Comparison of ENCODE assay signal across 10 cellular contexts in the genomic region with DNA sequence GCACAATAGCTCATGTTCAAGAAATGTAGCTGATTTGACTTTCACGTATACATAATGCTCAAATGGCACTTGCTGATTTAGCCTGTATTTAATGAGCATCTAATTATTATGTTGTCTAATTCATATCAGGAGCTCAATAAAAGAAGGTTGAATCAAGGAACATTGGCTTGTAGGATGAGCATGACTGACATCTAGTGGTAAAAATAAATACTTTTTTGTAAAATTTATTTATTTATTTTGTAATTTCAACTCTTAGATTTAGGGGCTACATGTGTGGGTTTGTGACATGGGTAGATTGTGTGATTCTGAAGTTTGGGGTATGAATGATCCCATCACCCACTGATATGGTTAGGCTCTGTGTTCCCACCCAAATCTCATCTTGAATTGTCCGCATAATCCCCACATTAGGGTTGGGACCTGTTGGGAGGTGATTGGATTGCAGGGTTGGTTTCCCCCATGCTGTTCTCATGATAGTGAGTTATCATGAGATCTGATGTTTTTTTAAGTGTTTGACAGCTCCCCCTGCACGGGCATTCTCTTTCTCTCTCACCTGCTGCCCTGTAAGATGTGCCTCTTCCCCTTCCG. TPM values are rescaled to one million over a fixed set of nuclear protein-coding genes. Genes with fewer than 3 reads are reported as not detected.
A peak's percentile ranks its signal among the peaks of the same experiment; 100 is the strongest.
DNase-seq lines count a peak whose midpoint lies in the region; ATAC-seq and TF ChIP-seq lines count a peak whose summit lies in the region.
"Had no signal": no experiment of that assay in that cellular context is flagged by ENCODE, and none has a peak within 500 bp of the region (broad histone marks: within the 10 kb centered on the region; RNA-seq: fewer than 3 reads in every experiment).

No MANE protein-coding gene starts in this region.

- H3K36me3 Mint-ChIP-seq in GM23338 (ENCODE audit: low read depth) (no peaks in the 10 kb centered on the region), glutamatergic neuron (ENCODE audit: unreplicated experiment) (no peaks in the 10 kb centered on the region)
- H3K36me3 Mint-ChIP-seq: activated CD4-positive, alpha-beta memory T cell treated with anti-CD3 and anti-CD28 coated beads for 36 hours had no signal

- 68% methylated on average over 4 of the region's 4 CpGs for WGBS in suprapubic skin

- no peaks in the 10 kb centered on the region for H3K27me3 Mint-ChIP-seq in GM23338 (ENCODE audit: insufficient read depth, low read depth, poor library complexity)
- no peaks in the 10 kb centered on the region for H3K27me3 Mint-ChIP-seq in glutamatergic neuron (ENCODE audit: unreplicated experiment)

- intact Hi-C loops in left ventricle myocardium superior (cut with micrococcal nuclease), result no loop called here

- H3K27ac ChIP-seq in GM23338 (ENCODE audit: low read depth) (no peak overlapping the region), suprapubic skin (no peak overlapping the region)
- H3K27ac ChIP-seq: vagina had no signal

- no peaks in the 10 kb centered on the region for H3K9me3 ChIP-seq in suprapubic skin
- H3K9me3 ChIP-seq: vagina had no signal

- no peaks in the 10 kb centered on the region for H3K79me2 ChIP-seq in GM23338 (replicated peaks; ENCODE audit: insufficient read depth)

- H3K4me3 Mint-ChIP-seq in GM23338 (no peak overlapping the region), glutamatergic neuron (ENCODE audit: unreplicated experiment) (no peak overlapping the region)
- H3K4me3 Mint-ChIP-seq: activated CD4-positive, alpha-beta memory T cell treated with anti-CD3 and anti-CD28 coated beads for 36 hours had no signal

- in situ Hi-C loops in SK-MEL-5 (cut with HindIII; ENCODE audit: low pct_unique_long_range_greater_than_20kb, low sequenced_read_pairs), result no loop called here

- H3K9me3 Mint-ChIP-seq in GM23338 (no peaks in the 10 kb centered on the region), glutamatergic neuron (ENCODE audit: unreplicated experiment) (no peaks in the 10 kb centered on the region)
- H3K9me3 Mint-ChIP-seq: activated CD4-positive, alpha-beta memory T cell treated with anti-CD3 and anti-CD28 coated beads for 36 hours had no signal

- no peak overlapping the region for H2AFZ ChIP-seq in GM23338

- no peak for TF ChIP-seq EP300 in suprapubic skin (IDR thresholded peaks at IDR 0.05)

- no peaks in the 10 kb centered on the region for H3K36me3 ChIP-seq in GM23338 (ENCODE audit: insufficient read depth)
- no peaks in the 10 kb centered on the region for H3K36me3 ChIP-seq in suprapubic skin
- H3K36me3 ChIP-seq: vagina had no signal

- no peak overlapping the region for H3K4me3 ChIP-seq in GM23338
- H3K4me3 ChIP-seq in suprapubic skin, result no peak overlapping the region
- H3K4me3 ChIP-seq: vagina had no signal

- TF ChIP-seq CTCF in GM23338 (conservative IDR thresholded peaks at IDR 0.05; ENCODE audit: low read depth in 2 of 2) (peak in 1 of 2 experiments; percentile 53; a peak in 2 of 4 replicates), glutamatergic neuron (IDR thresholded peaks at IDR 0.05; ENCODE audit: partially characterized antibody, unreplicated experiment) (peak; percentile 70), suprapubic skin (IDR thresholded peaks at IDR 0.05) (peak in 1 of 2 donors; percentile 16)

- H3K27me3 ChIP-seq in GM23338 (ENCODE audit: insufficient read depth) (no peaks in the 10 kb centered on the region), suprapubic skin (no peaks in the 10 kb centered on the region)
- H3K27me3 ChIP-seq: vagina had no signal

- no peaks in the 10 kb centered on the region for H4K20me1 ChIP-seq in GM23338 (replicated peaks; ENCODE audit: insufficient read depth)

- ATAC-seq in GM23338 (no peak), left ventricle myocardium superior (no peak), HG02970 (IDR thresholded peaks at IDR 0.05; ENCODE audit: low FRiP score, unreplicated experiment) (no peak)

- no peak for TF ChIP-seq POLR2A in suprapubic skin (IDR thresholded peaks at IDR 0.05)

- H3K4me2 ChIP-seq in GM23338, result no peak overlapping the region

- H3K9me2 ChIP-seq in GM23338 (ENCODE audit: insufficient read depth), result no peaks in the 10 kb centered on the region

- H3K27ac Mint-ChIP-seq in GM23338, result no peak overlapping the region
- H3K27ac Mint-ChIP-seq in glutamatergic neuron (ENCODE audit: unreplicated experiment), result no peak overlapping the region
- H3K27ac Mint-ChIP-seq: activated CD4-positive, alpha-beta memory T cell treated with anti-CD3 and anti-CD28 coated beads for 36 hours had no signal

- no peaks in the 10 kb centered on the region for H3F3A ChIP-seq in GM23338 (replicated peaks; ENCODE audit: low read depth)

- H3K4me1 ChIP-seq in GM23338 (ENCODE audit: insufficient read depth), result peaks cover 5% of the 10 kb centered on the region; the same call in 1 of the 2 replicates
- no peaks in the 10 kb centered on the region for H3K4me1 ChIP-seq in suprapubic skin
- H3K4me1 ChIP-seq: vagina had no signal

- DNase-seq in AG20443 (ENCODE audit: low spot score), result peak; percentile 11
- peak; percentile 36 for DNase-seq in GM23338 (ENCODE audit: low spot score)
- DNase-seq in SK-MEL-5 (ENCODE audit: low read depth, low spot score), result peak; percentile 35
- DNase-seq in glutamatergic neuron, result no peak
- no peak for DNase-seq in putamen (ENCODE audit: low spot score)
- DNase-seq in left ventricle myocardium superior, result no peak
- DNase-seq in suprapubic skin (ENCODE audit: low spot score in 2 of 2), result no peak
- DNase-seq: activated CD4-positive, alpha-beta memory T cell treated with anti-CD3 and anti-CD28 coated beads for 36 hours had no signal

- peaks cover 12% of the 10 kb centered on the region; the same call in 2 of the 3 replicates for H3K4me1 Mint-ChIP-seq in GM23338
- H3K4me1 Mint-ChIP-seq in glutamatergic neuron (ENCODE audit: low read depth, unreplicated experiment), result no peaks in the 10 kb centered on the region

TF ChIP-seq in GM23338, 12 proteins besides CTCF, POLR2A, EP300 and RAD21 (continues in another document):
- TF ChIP-seq POLR2AphosphoS5 (IDR thresholded peaks at IDR 0.05; ENCODE audit: low read depth), result no peak
- TF ChIP-seq EZH2phosphoT487 (IDR thresholded peaks at IDR 0.05; ENCODE audit: unreplicated experiment), result no peak

RNA-seq across cellular contexts. Expression of a gene that starts 1.7 kb away (rescaled TPM):
- not detected in 2 replicates for total RNA-seq in GM23338 (2014; rRNA removed; shearing (Covaris generic))
- polyA plus RNA-seq in GM23338 (2016; fragmentation: Nextera tagmentation; extraction: Ambion mirVana), result not detected in 2 replicates
- not detected in 2 replicates for total RNA-seq in SK-MEL-5 (2014; rRNA removed; shearing (Covaris generic))
- not detected in 2 replicates for polyA plus RNA-seq in SK-MEL-5 (2015; cell fraction: cytosol; rRNA removed)
- not detected in 2 replicates for polyA plus RNA-seq in SK-MEL-5 (2015; cell fraction: nucleus; rRNA removed)
- total RNA-seq in glutamatergic neuron (ENCODE audit: unreplicated experiment) (not detected), left ventricle myocardium superior (not detected), suprapubic skin (not detected)
- total RNA-seq: activated CD4-positive, alpha-beta memory T cell treated with anti-CD3 and anti-CD28 coated beads for 36 hours; vagina had no signal

RNA-seq across cellular contexts. Expression of a gene that starts 10.9 kb away (rescaled TPM):
- not detected in 2 replicates for total RNA-seq in GM23338 (2014; rRNA removed; shearing (Covaris generic))
- not detected in 2 replicates for polyA plus RNA-seq in GM23338 (2016; fragmentation: Nextera tagmentation; extraction: Ambion mirVana)
- not detected in 2 replicates for total RNA-seq in SK-MEL-5 (2014; rRNA removed; shearing (Covaris generic))
- not detected in 2 replicates for polyA plus RNA-seq in SK-MEL-5 (2015; cell fraction: cytosol; rRNA removed)
- not detected in 2 replicates for polyA plus RNA-seq in SK-MEL-5 (2015; cell fraction: nucleus; rRNA removed)
- total RNA-seq in glutamatergic neuron (ENCODE audit: unreplicated experiment), result not detected
- total RNA-seq in left ventricle myocardium superior, result not detected
- total RNA-seq in suprapubic skin, result not detected
- total RNA-seq: activated CD4-positive, alpha-beta memory T cell treated with anti-CD3 and anti-CD28 coated beads for 36 hours; vagina had no signal

RNA-seq across cellular contexts. Expression of a gene that starts 33.8 kb away (rescaled TPM):
- 0.21 TPM in 1 of 2 replicates, not detected in the other for total RNA-seq in GM23338 (2014; rRNA removed; shearing (Covaris generic))
- not detected in 2 replicates for polyA plus RNA-seq in GM23338 (2016; fragmentation: Nextera tagmentation; extraction: Ambion mirVana)
- not detected in 2 replicates for total RNA-seq in SK-MEL-5 (2014; rRNA removed; shearing (Covaris generic))
- not detected in 2 replicates for polyA plus RNA-seq in SK-MEL-5 (2015; cell fraction: cytosol; rRNA removed)
- polyA plus RNA-seq in SK-MEL-5 (2015; cell fraction: nucleus; rRNA removed), result not detected in 2 replicates
- total RNA-seq in glutamatergic neuron (ENCODE audit: unreplicated experiment), result not detected
- not detected for total RNA-seq in left ventricle myocardium superior
- not detected for total RNA-seq in suprapubic skin
- total RNA-seq: activated CD4-positive, alpha-beta memory T cell treated with anti-CD3 and anti-CD28 coated beads for 36 hours; vagina had no signal

RNA-seq across cellular contexts. Expression of a gene that starts 49.6 kb away (rescaled TPM):
- total RNA-seq in GM23338 (2014; rRNA removed; shearing (Covaris generic)), result 0.66 TPM in 1 of 2 replicates, not detected in the other
- polyA plus RNA-seq in GM23338 (2016; fragmentation: Nextera tagmentation; extraction: Ambion mirVana), result not detected in 2 replicates
- total RNA-seq in SK-MEL-5 (2014; rRNA removed; shearing (Covaris generic)), result not detected in 2 replicates
- not detected in 2 replicates for polyA plus RNA-seq in SK-MEL-5 (2015; cell fraction: cytosol; rRNA removed)
- polyA plus RNA-seq in SK-MEL-5 (2015; cell fraction: nucleus; rRNA removed), result not detected in 2 replicates
- total RNA-seq in glutamatergic neuron (ENCODE audit: unreplicated experiment) (not detected), left ventricle myocardium superior (not detected), suprapubic skin (not detected)
- total RNA-seq: activated CD4-positive, alpha-beta memory T cell treated with anti-CD3 and anti-CD28 coated beads for 36 hours; vagina had no signal

RNA-seq across cellular contexts. Expression of a gene that starts 50.7 kb away (rescaled TPM):
- not detected in 2 replicates for total RNA-seq in GM23338 (2014; rRNA removed; shearing (Covaris generic))
- polyA plus RNA-seq in GM23338 (2016; fragmentation: Nextera tagmentation; extraction: Ambion mirVana), result not detected in 2 replicates
- not detected in 2 replicates for total RNA-seq in SK-MEL-5 (2014; rRNA removed; shearing (Covaris generic))
- polyA plus RNA-seq in SK-MEL-5 (2015; cell fraction: cytosol; rRNA removed), result not detected in 2 replicates
- polyA plus RNA-seq in SK-MEL-5 (2015; cell fraction: nucleus; rRNA removed), result not detected in 2 replicates
- total RNA-seq in glutamatergic neuron (ENCODE audit: unreplicated experiment) (not detected), left ventricle myocardium superior (not detected), suprapubic skin (not detected)
- total RNA-seq: activated CD4-positive, alpha-beta memory T cell treated with anti-CD3 and anti-CD28 coated beads for 36 hours; vagina had no signal

Comparison
In these comparisons a context has a peak if more than half of its experiments do, and no peak if none do; other contexts are left out.
1. DNase-seq: peak in AG20443 (single experiment), GM23338 (single experiment) and SK-MEL-5 (single experiment); none in glutamatergic neuron (single experiment), putamen (single experiment), left ventricle myocardium superior (single experiment) and suprapubic skin (0 of 2).